ENCODE assay signal across 8 cellular contexts in genomic region chr3:188153498-188153948, GRCh38. TPM values are rescaled to one million over a fixed set of nuclear protein-coding genes. Genes with fewer than 3 reads are reported as not detected.
DNase-seq lines count a peak whose midpoint lies in the region; ATAC-seq lines count a peak whose summit lies in the region.

No MANE protein-coding gene starts in this region.

- peaks cover 6% of the 10 kb centered on the region for H3K9me3 Mint-ChIP-seq in activated CD8-positive, alpha-beta T cell treated with anti-CD3 and anti-CD28 coated beads, Interleukin-2, amount 10 ng/mL, durations not matched to agents 7 days and 5 days (ENCODE audit: insufficient read depth)

- peaks cover 60% of the 10 kb centered on the region for H3K4me1 Mint-ChIP-seq in activated CD8-positive, alpha-beta T cell treated with anti-CD3 and anti-CD28 coated beads, Interleukin-2, amount 10 ng/mL, durations not matched to agents 7 days and 5 days (ENCODE audit: low read depth)

- CTCF ChIA-PET in activated CD8-positive, alpha-beta T cell treated with anti-CD3 and anti-CD28 coated beads, Interleukin-2, amount 10 ng/mL, durations not matched to agents 7 days and 5 days (lab: Charles Lee): interaction anchor here (0.8 to 5.1 kb wide), 8 partner anchors 10 to 802 kb away, joined by 3 to 41 read pairs (median 6); partner anchors contain the start of gene BCL6

- H3K27me3 Mint-ChIP-seq in activated CD8-positive, alpha-beta T cell treated with anti-CD3 and anti-CD28 coated beads, Interleukin-2, amount 10 ng/mL, durations not matched to agents 7 days and 5 days (ENCODE audit: low read depth): no peaks in the 10 kb centered on the region

- H3K36me3 ChIP-seq in esophagus (ENCODE audit: control insufficient read depth in 2 of 2, insufficient read depth in 2 of 2, low read length in 1 of 2) (no peaks in the 10 kb centered on the region), subcutaneous abdominal adipose tissue (ENCODE audit: control insufficient read depth in 5 of 5, insufficient read depth in 5 of 5, low read length in 5 of 5) (no peaks in the 10 kb centered on the region)

- H3K9me3 ChIP-seq in esophagus (ENCODE audit: control insufficient read depth in 2 of 2, insufficient read depth in 1 of 2, low read depth in 1 of 2, low read length in 1 of 2) (no peaks in the 10 kb centered on the region), mononuclear cell (ENCODE audit: low read depth, low read length) (no peaks in the 10 kb centered on the region), subcutaneous abdominal adipose tissue (ENCODE audit: control insufficient read depth in 5 of 5, low read length in 5 of 5) (no peaks in the 10 kb centered on the region)

- WGBS in esophagus, 2 donors: 0 to 1% methylated on average over 21 to 25 of the region's 25 CpGs

- H3K36me3 Mint-ChIP-seq in activated CD8-positive, alpha-beta T cell treated with anti-CD3 and anti-CD28 coated beads, Interleukin-2, amount 10 ng/mL, durations not matched to agents 7 days and 5 days (ENCODE audit: low read depth): peaks cover 34% of the 10 kb centered on the region

- no peaks in the 10 kb centered on the region for H3K27me3 ChIP-seq in esophagus (ENCODE audit: control insufficient read depth in 1 of 2, insufficient read depth in 2 of 2, low read length in 2 of 2)
- H3K27me3 ChIP-seq in mononuclear cell (ENCODE audit: insufficient read depth, low read length): no peaks in the 10 kb centered on the region
- no peaks in the 10 kb centered on the region for H3K27me3 ChIP-seq in subcutaneous abdominal adipose tissue (ENCODE audit: control insufficient read depth in 5 of 5, insufficient read depth in 4 of 5, low read length in 5 of 5)

- peak overlapping the region; percentile 85 to 86 for H3K4me3 ChIP-seq in esophagus (ENCODE audit: low read depth in 1 of 2, low read length in 2 of 2)
- H3K4me3 ChIP-seq in mononuclear cell (ENCODE audit: low read length): peak overlapping the region; percentile 52
- peak overlapping the region; percentile 79 to 90 (median 80) for H3K4me3 ChIP-seq in subcutaneous abdominal adipose tissue (ENCODE audit: low read depth in 1 of 5, low read length in 5 of 5)

- H3K4me3 Mint-ChIP-seq in activated CD8-positive, alpha-beta T cell treated with anti-CD3 and anti-CD28 coated beads, Interleukin-2, amount 10 ng/mL, durations not matched to agents 7 days and 5 days: peak overlapping the region; percentile 90

- H3K4me1 ChIP-seq in esophagus (ENCODE audit: control insufficient read depth in 2 of 2, insufficient read depth in 2 of 2, low read length in 1 of 2) (peaks cover 2 to 7% of the 10 kb centered on the region in 2 donors), mononuclear cell (ENCODE audit: insufficient read depth, low read length) (peaks cover 41% of the 10 kb centered on the region), subcutaneous abdominal adipose tissue (ENCODE audit: control insufficient read depth in 5 of 5, insufficient read depth in 5 of 5, low read length in 5 of 5) (peaks cover 0 to 41% (median 33%) of the 10 kb centered on the region in 5 donors)

- peak overlapping the region; percentile 74 to 87 (median 83) for H3K9ac ChIP-seq in subcutaneous abdominal adipose tissue (ENCODE audit: low read length in 5 of 5)

- H3K27ac Mint-ChIP-seq in activated CD8-positive, alpha-beta T cell treated with anti-CD3 and anti-CD28 coated beads, Interleukin-2, amount 10 ng/mL, durations not matched to agents 7 days and 5 days: peak overlapping the region; percentile 88

- peak; percentile 65 for DNase-seq in NCI-H1436 (lab: John Stamatoyannopoulos, UW)
- DNase-seq in NCI-H1436 treated with DMSO at 0.1 percent for 48 hours (lab: John Stamatoyannopoulos, UW): no peak
- DNase-seq in NCI-H510A (lab: John Stamatoyannopoulos, UW): peak; percentile 82
- peak; percentile 63 for DNase-seq in activated CD8-positive, alpha-beta T cell treated with anti-CD3 and anti-CD28 coated beads, Interleukin-2, amount 10 ng/mL, durations not matched to agents 7 days and 5 days

- H3K27ac ChIP-seq in esophagus (ENCODE audit: low read depth in 2 of 2, low read length in 1 of 2) (peak overlapping the region; percentile 93 to 94), subcutaneous abdominal adipose tissue (ENCODE audit: low read depth, low read length) (peak overlapping the region; percentile 92)

- POLR2A ChIA-PET in activated CD8-positive, alpha-beta T cell treated with anti-CD3 and anti-CD28 coated beads, Interleukin-2, amount 10 ng/mL, durations not matched to agents 7 days and 5 days (lab: Charles Lee): interaction anchor here (0.5 to 5.3 kb wide), 15 partner anchors 10 to 413 kb away, joined by 3 to 92 read pairs (median 3); partner anchors contain the start of gene BCL6

- ATAC-seq in HG03045 (IDR thresholded peaks at IDR 0.05; ENCODE audit: unreplicated experiment): peak; percentile 14
- peak; percentile 18 for ATAC-seq in activated CD8-positive, alpha-beta T cell treated with anti-CD3 and anti-CD28 coated beads, Interleukin-2, amount 10 ng/mL, durations not matched to agents 7 days and 5 days

RNA-seq across cellular contexts. Expression of gene LPP, which starts 0.4 kb away (rescaled TPM):
- total RNA-seq in activated CD8-positive, alpha-beta T cell treated with anti-CD3 and anti-CD28 coated beads, Interleukin-2, amount 10 ng/mL, durations not matched to agents 7 days and 5 days: 10 to 100 TPM; 51.3 to 58.9 TPM
- 10 to 100 TPM; 10.5 to 12.9 TPM for polyA plus RNA-seq in esophagus
- 32.5 TPM for total RNA-seq in mononuclear cell
